9 cellular contexts compared by ENCODE assay signal in the genomic region with DNA sequence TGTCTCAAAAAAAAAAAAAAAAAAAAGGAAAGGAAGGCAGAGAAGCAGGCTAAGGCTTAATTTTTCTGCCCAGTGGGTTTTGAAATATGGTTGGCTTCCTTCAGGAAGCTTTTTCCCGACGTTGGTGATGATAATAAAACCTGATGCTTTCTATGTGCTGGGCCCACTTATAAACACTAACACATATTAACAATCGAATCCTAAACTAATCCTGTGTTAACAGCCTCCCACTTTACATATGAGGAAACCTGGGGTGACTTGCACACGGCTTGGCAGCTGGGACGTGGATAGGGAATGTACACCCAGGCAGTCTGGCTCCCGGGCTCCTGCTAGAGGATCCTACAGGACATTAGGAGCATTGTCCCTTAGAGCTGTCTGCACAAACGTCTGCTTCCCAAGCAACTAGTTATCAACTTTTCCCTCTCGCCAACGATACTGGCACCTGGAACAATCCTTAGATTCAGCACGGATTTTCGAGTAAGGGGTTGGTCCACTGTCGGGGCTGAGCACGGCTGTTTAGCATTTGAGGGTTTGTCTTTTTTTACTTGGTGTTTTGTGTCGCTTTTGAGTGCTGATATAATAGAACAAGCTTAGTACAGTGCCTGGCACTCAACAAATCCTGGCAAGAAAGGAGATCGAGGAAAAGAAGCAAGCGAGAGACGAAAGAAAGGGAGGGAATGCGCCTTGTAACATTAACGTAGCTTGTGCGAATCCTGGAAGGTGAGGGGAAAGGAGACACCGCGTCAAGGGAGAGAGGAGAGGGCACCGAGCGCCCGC. TPM values are rescaled to one million over a fixed set of nuclear protein-coding genes. Genes with fewer than 3 reads are reported as not detected.
DNase-seq lines count a peak whose midpoint lies in the region; ATAC-seq, FAIRE-seq and TF ChIP-seq lines count a peak whose summit lies in the region.
"Had no signal": no experiment of that assay in that cellular context is flagged by ENCODE, and none has a peak within 500 bp of the region (broad histone marks: within the 10 kb centered on the region; RNA-seq: fewer than 3 reads in every experiment).

No MANE protein-coding gene starts in this region.

- peaks cover 32% of the 10 kb centered on the region for H3K4me1 Mint-ChIP-seq in CD4-positive, alpha-beta T cell (ENCODE audit: low read depth)
- H3K4me1 Mint-ChIP-seq in MCF 10A (ENCODE audit: insufficient read depth, unreplicated experiment), result peaks cover 9% of the 10 kb centered on the region

- TF ChIP-seq POLR2A in spleen (IDR thresholded peaks at IDR 0.05), result no peak

- no peaks in the 10 kb centered on the region for H3K27me3 ChIP-seq in CD4-positive, alpha-beta T cell (ENCODE audit: control insufficient read depth, insufficient read depth, low read length)
- no peaks in the 10 kb centered on the region for H3K27me3 ChIP-seq in spleen (replicated peaks in 1 of 7)

- H3K4me3 Mint-ChIP-seq in CD4-positive, alpha-beta T cell, result peak overlapping the region; percentile 88
- peak overlapping the region; percentile 85 for H3K4me3 Mint-ChIP-seq in MCF 10A (ENCODE audit: unreplicated experiment)

- peak; percentile 18 for ATAC-seq in CD4-positive, alpha-beta T cell (ENCODE audit: poor library complexity)
- ATAC-seq in GM19328 (IDR thresholded peaks at IDR 0.05; ENCODE audit: unreplicated experiment) (peak; percentile 28), HG03342 (IDR thresholded peaks at IDR 0.05; ENCODE audit: unreplicated experiment) (peak; percentile 17)

- 4 to 7% (median 6%) methylated on average over 24 to 25 of the region's 25 CpGs for WGBS in spleen, 5 donors

- POLR2A ChIA-PET in CD4-positive, alpha-beta T cell (lab: Charles Lee), result interaction anchor here (0.8 to 2.3 kb wide), 8 partner anchors 10 to 271 kb away, joined by 3 to 15 read pairs (median 4); a partner anchor contains a TSS
- POLR2A ChIA-PET in MCF 10A (lab: Yijun Ruan, JAX), result interaction anchor here (0.6 to 3.8 kb wide), 31 partner anchors 10 to 467 kb away, joined by 3 to 84 read pairs (median 4); a partner anchor contains a TSS

- H3K27ac Mint-ChIP-seq in CD4-positive, alpha-beta T cell, result peak overlapping the region; percentile 74
- H3K27ac Mint-ChIP-seq in MCF 10A (ENCODE audit: low read depth, unreplicated experiment), result peak overlapping the region; percentile 86

- H3K4me1 ChIP-seq in kidney (ENCODE audit: control insufficient read depth in 1 of 2, insufficient read depth in 1 of 2, low read depth in 1 of 2, low read length in 2 of 2) (peaks cover 0 to 4% of the 10 kb centered on the region in 2 donors), spleen (peaks cover 6 to 29% (median 15%) of the 10 kb centered on the region in 6 donors)

- TF ChIP-seq CTCF in CD4-positive, alpha-beta T cell (IDR thresholded peaks at IDR 0.05), result no peak
- no peak for TF ChIP-seq CTCF in MCF 10A (IDR thresholded peaks at IDR 0.05; ENCODE audit: unreplicated experiment)
- peak; percentile 12 for TF ChIP-seq CTCF in kidney (IDR thresholded peaks at IDR 0.05; ENCODE audit: borderline replicate concordance, extremely low read depth, insufficient read depth)
- no peak for TF ChIP-seq CTCF in spleen (IDR thresholded peaks at IDR 0.05 in 8 of 11, conservative IDR thresholded peaks at IDR 0.05 in 3 of 11)

- intact Hi-C loops in CD4-positive, alpha-beta T cell (cut with DNase I, micrococcal nuclease), result loop anchor here (2.0 to 10.0 kb wide), 4 partner anchors 22 to 1073 kb away; a partner anchor contains a TSS
- intact Hi-C loops in MCF 10A (cut with micrococcal nuclease) (loop anchor here (1.0 kb wide), 1 partner anchor 261 kb away; no protein-coding TSS in a partner anchor), kidney (cut with DNase I) (no loop called here), spleen (cut with DNase I; ENCODE audit: low total_unique reads) (no loop called here)

- no peak for FAIRE-seq in kidney (lab: Jason Lieb, UNC)

- H3K4me3 ChIP-seq in kidney (ENCODE audit: low read length in 2 of 2) (peak overlapping the region; percentile 74 to 97), spleen (peak overlapping the region; percentile 63 to 96 (median 80))

- CTCF ChIA-PET in CD4-positive, alpha-beta T cell (lab: Charles Lee), result interaction anchor here (0.7 to 1.6 kb wide), 6 partner anchors 23 to 421 kb away, joined by 3 to 7 read pairs (median 4); no protein-coding TSS in a partner anchor
- CTCF ChIA-PET in MCF 10A (lab: Yijun Ruan, JAX), result interaction anchor here (0.5 to 3.9 kb wide), 30 partner anchors 11 to 1398 kb away, joined by 3 to 52 read pairs (median 4); no protein-coding TSS in a partner anchor

- no peak overlapping the region for H3K27ac ChIP-seq in CD4-positive, alpha-beta T cell (ENCODE audit: low read depth, low read length)
- H3K27ac ChIP-seq in kidney (ENCODE audit: low read depth in 2 of 2, low read length in 2 of 2) (peak overlapping the region in 1 of 2 donors; percentile 77), spleen (peak overlapping the region in 7 of 8 donors; percentile 71 to 93 (median 87))

- no peak for DNase-seq in CD4-positive, alpha-beta T cell
- DNase-seq in NCI-H526 (lab: John Stamatoyannopoulos, UW), result peak; percentile 84 to 90
- peak; percentile 57 for DNase-seq in MCF 10A (ENCODE audit: unreplicated experiment)
- no peak for DNase-seq in kidney
- peak; percentile 82 for DNase-seq in spleen
- DNase-seq in NCI-H226, result no peak

- H3K9me3 ChIP-seq in CD4-positive, alpha-beta T cell (ENCODE audit: control insufficient read depth, low read length), result no peaks in the 10 kb centered on the region
- no peaks in the 10 kb centered on the region for H3K9me3 ChIP-seq in kidney (ENCODE audit: control insufficient read depth in 1 of 2, low read length in 2 of 2)
- no peaks in the 10 kb centered on the region for H3K9me3 ChIP-seq in spleen

- peak overlapping the region; percentile 30 to 72 for H3K9ac ChIP-seq in kidney (ENCODE audit: low read length in 2 of 2)

- H3K36me3 Mint-ChIP-seq in CD4-positive, alpha-beta T cell (ENCODE audit: low read depth), result peaks cover 11% of the 10 kb centered on the region
- H3K36me3 Mint-ChIP-seq in MCF 10A (ENCODE audit: insufficient read depth, unreplicated experiment), result no peaks in the 10 kb centered on the region

- BruUV-seq in MCF 10A (replicated peaks; lab: Mats Ljungman, UMichigan), result no TSS peak

- H3K36me3 ChIP-seq in kidney (ENCODE audit: control insufficient read depth in 1 of 2, insufficient read depth in 2 of 2, low read length in 2 of 2) (no peaks in the 10 kb centered on the region), spleen (no peaks in the 10 kb centered on the region)

- no peaks in the 10 kb centered on the region for H3K9me3 Mint-ChIP-seq in CD4-positive, alpha-beta T cell
- no peaks in the 10 kb centered on the region for H3K9me3 Mint-ChIP-seq in MCF 10A (ENCODE audit: unreplicated experiment)

- H3K27me3 Mint-ChIP-seq in CD4-positive, alpha-beta T cell, result peaks cover 9% of the 10 kb centered on the region
- no peaks in the 10 kb centered on the region for H3K27me3 Mint-ChIP-seq in MCF 10A (ENCODE audit: insufficient read depth, unreplicated experiment)

RNA-seq across cellular contexts. Expression of a gene that starts 0.6 kb away (rescaled TPM):
- 10 to 100 TPM; 31.1 to 33.8 TPM for total RNA-seq in CD4-positive, alpha-beta T cell
- total RNA-seq in MCF 10A (2022) (47.2 and 56.1 TPM in 2 replicates), kidney (21.8 TPM), spleen (10 to 100 TPM; 18.6 to 57.9 (median 29.4) TPM)
- polyA plus RNA-seq in kidney (ENCODE audit: insufficient read depth, low read depth, low replicate concordance) (17.3 TPM), spleen (10 to 100 TPM in 2 of 3 donors, 1 to 10 TPM in 1; 9.5 to 11.7 (median 10.8) TPM)

RNA-seq across cellular contexts. Expression of a gene that starts 19.1 kb away (rescaled TPM):
- total RNA-seq in CD4-positive, alpha-beta T cell, result not detected
- total RNA-seq in MCF 10A (2022), result not detected in 2 replicates
- not detected for total RNA-seq in kidney
- polyA plus RNA-seq in kidney (ENCODE audit: insufficient read depth, low read depth, low replicate concordance), result not detected
- total RNA-seq in spleen, result not detected
- polyA plus RNA-seq in spleen, result under 1 TPM in 1 of 3 donors, not detected in 2; 0.05 TPM
- total RNA-seq: activated CD8-positive, alpha-beta memory T cell treated with anti-CD3 and anti-CD28 coated beads for 36 hours had no signal

Comparison
In these comparisons a context has a peak if more than half of its experiments do, and no peak if none do; other contexts are left out.
1. DNase-seq: peak in NCI-H526 (2 of 2), MCF 10A (single experiment) and spleen (single experiment); none in CD4-positive, alpha-beta T cell (0 of 10), kidney (single experiment) and NCI-H226 (single experiment).
2. intact Hi-C loops: an anchor here in CD4-positive, alpha-beta T cell (2.0 to 10.0 kb wide) and MCF 10A (1.0 kb wide); none called in kidney and spleen.
3. Peak in every context shown above with its lines, with median percentiles within 50 percentile points of each other: ATAC-seq.